Comparison of ENCODE assay signal across 25 cellular contexts in the genomic region with DNA sequence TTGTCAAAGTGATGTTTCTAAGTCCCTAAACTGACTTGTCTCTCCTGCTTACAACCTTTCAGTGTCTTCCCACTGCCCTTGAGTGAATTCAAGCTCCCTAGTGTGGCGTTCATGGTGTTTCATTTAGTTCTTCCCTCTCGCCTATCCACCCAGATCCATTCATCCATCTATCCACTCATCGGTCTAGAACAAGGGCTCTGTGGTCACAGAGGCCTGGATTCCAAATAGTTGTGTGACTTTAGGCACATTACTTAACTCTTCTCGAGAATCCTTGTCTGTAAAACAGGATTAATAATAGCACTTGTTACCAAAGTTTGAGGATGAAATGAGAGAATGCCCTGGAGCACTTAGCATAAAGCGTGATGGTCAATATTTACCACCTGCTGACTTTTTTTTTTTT. TPM values are rescaled to one million over a fixed set of nuclear protein-coding genes. Genes with fewer than 3 reads are reported as not detected.
DNase-seq lines count a peak whose midpoint lies in the region; ATAC-seq and TF ChIP-seq lines count a peak whose summit lies in the region.
"Had no signal": no experiment of that assay in that cellular context is flagged by ENCODE, and none has a peak within 500 bp of the region (broad histone marks: within the 10 kb centered on the region; RNA-seq: fewer than 3 reads in every experiment).

No MANE protein-coding gene starts in this region.

- H3K27ac Mint-ChIP-seq in Caco-2 (ENCODE audit: unreplicated experiment) (peak overlapping the region; percentile 47), WTC11 (peak overlapping the region; percentile 4; the same call in 1 of the 2 replicates)
- H3K27ac Mint-ChIP-seq: CD8-positive, alpha-beta T cell had no signal

- DNase-seq in Caco-2 (no peak), WTC11 (ENCODE audit: low spot score) (no peak), osteoblast (ENCODE audit: insufficient read length, low spot score, missing footprints) (peak; percentile 36), NCI-H1105 (lab: John Stamatoyannopoulos, UW) (no peak), NCI-H526 (lab: John Stamatoyannopoulos, UW) (no peak)
- DNase-seq: CD8-positive, alpha-beta T cell; DMS 273 treated with DMSO at 0.1 percent for 48 hours; DND-41; KBM-7; MV-4-11; NCI-H1105 treated with DMSO at 0.1 percent for 48 hours; NCI-H2029; NCI-H446 treated with DMSO at 0.1 percent for 48 hours; NCI-H526 treated with DMSO at 0.1 percent for 48 hours; PC-9; SJCRH30 had no signal

- intact Hi-C loops in Caco-2 (cut with micrococcal nuclease; ENCODE audit: unreplicated experiment) = loop anchor here (2.0 kb wide), 1 partner anchor 140 kb away; no protein-coding TSS in a partner anchor

- H3K4me3 Mint-ChIP-seq in Caco-2 (ENCODE audit: unreplicated experiment) (peak overlapping the region; percentile 56), WTC11 (no peak overlapping the region)
- H3K4me3 Mint-ChIP-seq: CD8-positive, alpha-beta T cell had no signal

- H3K27me3 ChIP-seq in BLaER1 treated with 17β-estradiol and CSF1 and Interleukin-3, amounts not matched to agents 10 nM and 100 nM = no peaks in the 10 kb centered on the region
- H3K27me3 ChIP-seq in Caco-2 (replicated peaks; ENCODE audit: control insufficient read depth, insufficient read depth, low read length) (no peaks in the 10 kb centered on the region), osteoblast (ENCODE audit: insufficient read depth, low read length) (no peaks in the 10 kb centered on the region)
- H3K27me3 ChIP-seq: BLaER1 had no signal

- peaks cover 66 to 100% (median 95%) of the 10 kb centered on the region in 10 experiments for H3K4me1 ChIP-seq in BLaER1 treated with 17β-estradiol and CSF1 and Interleukin-3, amounts not matched to agents 10 nM and 100 nM
- H3K4me1 ChIP-seq in Caco-2 (peaks cover 27% of the 10 kb centered on the region), osteoblast (ENCODE audit: insufficient read depth, low read length) (peaks cover 21% of the 10 kb centered on the region)
- H3K4me1 ChIP-seq: SJCRH30 had no signal

- no peaks in the 10 kb centered on the region for H4K20me1 ChIP-seq in BLaER1 treated with 17β-estradiol and CSF1 and Interleukin-3, amounts not matched to agents 10 nM and 100 nM
- no peaks in the 10 kb centered on the region for H4K20me1 ChIP-seq in osteoblast (ENCODE audit: insufficient read depth, low read length)
- H4K20me1 ChIP-seq: BLaER1 had no signal

- POLR2A ChIA-PET in Caco-2 (lab: Charles Lee) (interaction anchor here (0.5 to 1.4 kb wide), 4 partner anchors 60 to 713 kb away, joined by 3 to 8 read pairs (median 7); a partner anchor contains a TSS), WTC11 (lab: Charles Lee) (no interaction called here)

- H3K79me2 ChIP-seq in osteoblast (ENCODE audit: insufficient read depth, low read length) = no peaks in the 10 kb centered on the region

- peaks cover 0 to 21% (median 11%) of the 10 kb centered on the region in 11 experiments; a peak in 5 of 22 replicates for H3K36me3 ChIP-seq in BLaER1 treated with 17β-estradiol and CSF1 and Interleukin-3, amounts not matched to agents 10 nM and 100 nM
- H3K36me3 ChIP-seq in Caco-2 (ENCODE audit: control insufficient read depth, insufficient read depth, low read length) = no peaks in the 10 kb centered on the region
- no peaks in the 10 kb centered on the region for H3K36me3 ChIP-seq in osteoblast (ENCODE audit: insufficient read depth, low read length)
- H3K36me3 ChIP-seq: SJCRH30 had no signal

- H3K36me3 Mint-ChIP-seq in Caco-2 (ENCODE audit: insufficient read depth, unreplicated experiment) (peaks cover 19% of the 10 kb centered on the region), WTC11 (peaks cover 13% of the 10 kb centered on the region)

- ATAC-seq in WTC11 (no peak), HG03159 (IDR thresholded peaks at IDR 0.05; ENCODE audit: unreplicated experiment) (no peak)
- ATAC-seq: CD8-positive, alpha-beta T cell; Right ventricle myocardium inferior; SK-N-SH treated with all-trans-retinoic acid at 6 μM for 48 hours had no signal

- no peaks in the 10 kb centered on the region for H3K27me3 Mint-ChIP-seq in Caco-2 (ENCODE audit: insufficient read depth, unreplicated experiment)
- peaks cover 40% of the 10 kb centered on the region for H3K27me3 Mint-ChIP-seq in WTC11 (ENCODE audit: low read depth)

- H2AFZ ChIP-seq in osteoblast (ENCODE audit: low read length) = no peak overlapping the region
- H2AFZ ChIP-seq: PC-9 had no signal

- no peaks in the 10 kb centered on the region for H3K9me3 ChIP-seq in BLaER1 treated with 17β-estradiol and CSF1 and Interleukin-3, amounts not matched to agents 10 nM and 100 nM (replicated peaks in 1 of 11)
- H3K9me3 ChIP-seq in Caco-2 (no peaks in the 10 kb centered on the region), osteoblast (ENCODE audit: low read depth, low read length) (no peaks in the 10 kb centered on the region)
- H3K9me3 ChIP-seq: BLaER1, SJCRH30 had no signal

- CTCF ChIA-PET in Caco-2 (lab: Charles Lee) (interaction anchor here (1.1 to 1.5 kb wide), 7 partner anchors 13 to 349 kb away, joined by 3 to 9 read pairs (median 5); a partner anchor contains a TSS), WTC11 (lab: Charles Lee) (interaction anchor here (1.3 kb wide), 1 partner anchor 85 kb away, joined by 5 read pairs; a partner anchor contains a TSS)

- peak overlapping the region in 6 of 11 experiments; percentile 1 to 29 (median 14); a peak in 6 of 22 replicates for H3K27ac ChIP-seq in BLaER1 treated with 17β-estradiol and CSF1 and Interleukin-3, amounts not matched to agents 10 nM and 100 nM
- no peak overlapping the region for H3K27ac ChIP-seq in osteoblast (ENCODE audit: low read depth, low read length)
- H3K27ac ChIP-seq: BLaER1, PC-9, SJCRH30 had no signal

- no peak for TF ChIP-seq CTCF in Caco-2 (IDR thresholded peaks at IDR 0.05; ENCODE audit: insufficient read depth in 1 of 2, low read depth in 1 of 2, low read length in 1 of 2, severe bottlenecking in 1 of 2, unreplicated experiment in 1 of 2)
- TF ChIP-seq CTCF in WTC11 (IDR thresholded peaks at IDR 0.05) = no peak
- TF ChIP-seq CTCF in osteoblast (IDR thresholded peaks at IDR 0.05; ENCODE audit: extremely low read depth, low read depth, low read length) = no peak

- BruUV-seq in Caco-2 (replicated peaks; lab: Mats Ljungman, UMichigan) = no TSS peak

- H3K4me1 Mint-ChIP-seq in Caco-2 (ENCODE audit: low read depth, unreplicated experiment) = peaks cover 22% of the 10 kb centered on the region
- peaks cover 23% of the 10 kb centered on the region for H3K4me1 Mint-ChIP-seq in WTC11

- H3K4me2 ChIP-seq in BLaER1 treated with 17β-estradiol and CSF1 and Interleukin-3, amounts not matched to agents 10 nM and 100 nM = peak overlapping the region in 8 of 11 experiments; percentile 19 to 94 (median 88); a peak in 13 of 22 replicates
- no peak overlapping the region for H3K4me2 ChIP-seq in osteoblast (ENCODE audit: insufficient read depth, low read length)
- H3K4me2 ChIP-seq: PC-9 had no signal

- no peak overlapping the region for H3K4me3 ChIP-seq in BLaER1 treated with 17β-estradiol and CSF1 and Interleukin-3, amounts not matched to agents 10 nM and 100 nM
- H3K4me3 ChIP-seq in Caco-2 (ENCODE audit: low read depth, low read length) (no peak overlapping the region), osteoblast (ENCODE audit: insufficient read depth, low read length) (no peak overlapping the region)
- H3K4me3 ChIP-seq: BLaER1, PC-9, SJCRH30 had no signal

- H3K9ac ChIP-seq in BLaER1 treated with 17β-estradiol and CSF1 and Interleukin-3, amounts not matched to agents 10 nM and 100 nM = no peak overlapping the region; a peak in 1 of 22 replicates
- H3K9ac ChIP-seq: BLaER1 had no signal

- H3K9me3 Mint-ChIP-seq in Caco-2 (ENCODE audit: unreplicated experiment) (no peaks in the 10 kb centered on the region), WTC11 (no peaks in the 10 kb centered on the region)
- H3K9me3 Mint-ChIP-seq: CD8-positive, alpha-beta T cell had no signal

TF ChIP-seq in WTC11, 78 proteins besides CTCF, POLR2A, EP300 and RAD21 (continues in another document):
- no peak for TF ChIP-seq FOXJ3 (CRISPR knock-in tag; IDR thresholded peaks at IDR 0.05; ENCODE audit: borderline replicate concordance)
- no peak for TF ChIP-seq ZNF671 (CRISPR knock-in tag; IDR thresholded peaks at IDR 0.05)
- TF ChIP-seq, protein P1, sequence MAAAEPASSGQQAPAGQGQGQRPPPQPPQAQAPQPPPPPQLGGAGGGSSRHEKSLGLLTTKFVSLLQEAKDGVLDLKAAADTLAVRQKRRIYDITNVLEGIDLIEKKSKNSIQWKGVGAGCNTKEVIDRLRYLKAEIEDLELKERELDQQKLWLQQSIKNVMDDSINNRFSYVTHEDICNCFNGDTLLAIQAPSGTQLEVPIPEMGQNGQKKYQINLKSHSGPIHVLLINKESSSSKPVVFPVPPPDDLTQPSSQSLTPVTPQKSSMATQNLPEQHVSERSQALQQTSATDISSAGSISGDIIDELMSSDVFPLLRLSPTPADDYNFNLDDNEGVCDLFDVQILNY (CRISPR knock-in tag; IDR thresholded peaks at IDR 0.05) = no peak
- no peak for TF ChIP-seq RORB (CRISPR knock-in tag; IDR thresholded peaks at IDR 0.05)
- no peak for TF ChIP-seq NFE2L1 (CRISPR knock-in tag; IDR thresholded peaks at IDR 0.05)
- TF ChIP-seq ZBTB21 (CRISPR knock-in tag; IDR thresholded peaks at IDR 0.05; ENCODE audit: borderline replicate concordance) = no peak

RNA-seq across cellular contexts. Expression of a gene that starts 0.9 kb away (rescaled TPM):
- total RNA-seq in Caco-2 (2022) (10.8 and 17.1 TPM in 2 replicates), WTC11 (2021) (not detected in 3 replicates), osteoblast (not detected in 2 replicates)
- total RNA-seq: CD8-positive, alpha-beta T cell; H4; LHCN-M2; MCF 10A; PC-9; RPMI7951; SJCRH30 had no signal

Comparison
In these comparisons a context has a peak if more than half of its experiments do, and no peak if none do; other contexts are left out.
1. RNA of a gene that starts 0.9 kb away (total RNA-seq): 10.8 to 17.1 TPM in Caco-2; not detected in WTC11 and not detected in osteoblast; every median in the first group is over 10 times any median in the second.